ENCODE assay signal across 25 cellular contexts in the genomic region with DNA sequence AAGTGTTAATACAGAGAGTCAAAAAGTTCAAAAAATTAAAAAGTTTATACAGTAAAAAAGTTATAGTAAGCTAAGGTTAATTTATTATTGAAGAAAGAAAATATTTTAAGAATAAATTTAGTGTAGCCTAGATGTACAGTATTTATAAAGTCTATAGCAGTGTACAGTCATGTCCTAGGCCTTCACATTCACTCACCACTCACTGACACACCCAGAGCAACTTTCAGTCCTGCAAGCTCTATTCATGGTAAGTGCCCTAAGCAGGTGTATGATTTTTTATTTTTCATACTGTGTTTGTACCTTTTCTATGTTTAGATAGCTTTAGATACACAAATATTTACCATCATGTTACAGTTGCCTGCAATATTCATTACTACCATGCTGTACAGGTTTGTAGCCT.
"Had no signal": no experiment of that assay in that cellular context is flagged by ENCODE, and none has a peak within 500 bp of the region (broad histone marks: within the 10 kb centered on the region; RNA-seq: fewer than 3 reads in every experiment).

No MANE protein-coding gene starts in this region.

- H3K4me3 ChIP-seq: colonic mucosa, esophagus squamous epithelium, prostate gland, sigmoid colon, skin epidermis, spleen, testis, tibial nerve, upper lobe of left lung had no signal

- ATAC-seq: left lobe of liver; naive thymus-derived CD8-positive, alpha-beta T cell; right cardiac atrium; stimulated activated memory B cell treated with anti-CD40 and anti-IgM and Interleukin-4, amounts not matched to agents 10 μg/mL and 1 μg/mL and 100 μg/mL, for 72 hours; stimulated activated naive CD8-positive, alpha-beta T cell treated with anti-CD3 and anti-CD28 coated beads, Interleukin-15, Interleukin-2, amounts not matched to agents 100 U/mL and 50 U/mL, for 24 hours had no signal

- H3K27ac ChIP-seq: colonic mucosa, esophagus squamous epithelium, prostate gland, sigmoid colon, skin epidermis, spleen, testis, tibial nerve, upper lobe of left lung had no signal

- DNase-seq: colonic mucosa; effector CD8-positive, alpha-beta T cell; endodermal cell; erythroblast; esophagus squamous epithelium; hypothalamus; immature natural killer cell; mesendoderm; midbrain; naive thymus-derived CD8-positive, alpha-beta T cell; nephron progenitor cell; nucleus accumbens; right cardiac atrium; sigmoid colon; spleen; stimulated activated CD4-positive, alpha-beta T cell treated with anti-CD3 and anti-CD28 coated beads, Interleukin-4, amount 100 ng/mL, for 4 hours; stimulated activated naive CD8-positive, alpha-beta T cell treated with anti-CD3 and anti-CD28 coated beads, Interleukin-15, Interleukin-2, amounts not matched to agents 100 U/mL and 50 U/mL, for 24 hours; substantia nigra; testis; upper lobe of left lung had no signal

- H3K27me3 ChIP-seq: colonic mucosa, esophagus squamous epithelium, sigmoid colon, spleen, testis, tibial nerve, upper lobe of left lung had no signal

- H3K4me1 ChIP-seq: colonic mucosa, esophagus squamous epithelium, prostate gland, sigmoid colon, spleen, testis, tibial nerve, upper lobe of left lung had no signal

- H3K9me3 ChIP-seq: colonic mucosa, esophagus squamous epithelium, prostate gland, sigmoid colon, spleen, testis, tibial nerve, upper lobe of left lung had no signal

- H3K36me3 ChIP-seq: colonic mucosa, esophagus squamous epithelium, prostate gland, sigmoid colon, spleen, tibial nerve, upper lobe of left lung had no signal
